1 cellular context compared by ENCODE assay signal in genomic region chr1:15621975-15622374, GRCh38.
TF ChIP-seq lines count a peak whose summit lies in the region.

No MANE protein-coding gene starts in this region.

TF ChIP-seq in WTC11, 78 proteins besides CTCF, POLR2A, EP300 and RAD21 (continued from another document):
- TF ChIP-seq, protein P1, sequence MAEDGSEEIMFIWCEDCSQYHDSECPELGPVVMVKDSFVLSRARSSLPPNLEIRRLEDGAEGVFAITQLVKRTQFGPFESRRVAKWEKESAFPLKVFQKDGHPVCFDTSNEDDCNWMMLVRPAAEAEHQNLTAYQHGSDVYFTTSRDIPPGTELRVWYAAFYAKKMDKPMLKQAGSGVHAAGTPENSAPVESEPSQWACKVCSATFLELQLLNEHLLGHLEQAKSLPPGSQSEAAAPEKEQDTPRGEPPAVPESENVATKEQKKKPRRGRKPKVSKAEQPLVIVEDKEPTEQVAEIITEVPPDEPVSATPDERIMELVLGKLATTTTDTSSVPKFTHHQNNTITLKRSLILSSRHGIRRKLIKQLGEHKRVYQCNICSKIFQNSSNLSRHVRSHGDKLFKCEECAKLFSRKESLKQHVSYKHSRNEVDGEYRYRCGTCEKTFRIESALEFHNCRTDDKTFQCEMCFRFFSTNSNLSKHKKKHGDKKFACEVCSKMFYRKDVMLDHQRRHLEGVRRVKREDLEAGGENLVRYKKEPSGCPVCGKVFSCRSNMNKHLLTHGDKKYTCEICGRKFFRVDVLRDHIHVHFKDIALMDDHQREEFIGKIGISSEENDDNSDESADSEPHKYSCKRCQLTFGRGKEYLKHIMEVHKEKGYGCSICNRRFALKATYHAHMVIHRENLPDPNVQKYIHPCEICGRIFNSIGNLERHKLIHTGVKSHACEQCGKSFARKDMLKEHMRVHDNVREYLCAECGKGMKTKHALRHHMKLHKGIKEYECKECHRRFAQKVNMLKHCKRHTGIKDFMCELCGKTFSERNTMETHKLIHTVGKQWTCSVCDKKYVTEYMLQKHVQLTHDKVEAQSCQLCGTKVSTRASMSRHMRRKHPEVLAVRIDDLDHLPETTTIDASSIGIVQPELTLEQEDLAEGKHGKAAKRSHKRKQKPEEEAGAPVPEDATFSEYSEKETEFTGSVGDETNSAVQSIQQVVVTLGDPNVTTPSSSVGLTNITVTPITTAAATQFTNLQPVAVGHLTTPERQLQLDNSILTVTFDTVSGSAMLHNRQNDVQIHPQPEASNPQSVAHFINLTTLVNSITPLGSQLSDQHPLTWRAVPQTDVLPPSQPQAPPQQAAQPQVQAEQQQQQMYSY (CRISPR knock-in tag; IDR thresholded peaks at IDR 0.05) = no peak
- TF ChIP-seq ZNF512 (CRISPR knock-in tag; IDR thresholded peaks at IDR 0.05; ENCODE audit: borderline replicate concordance) (no peak), ZNF219 (CRISPR knock-in tag; IDR thresholded peaks at IDR 0.05; ENCODE audit: borderline replicate concordance) (no peak), FOXP1 (CRISPR knock-in tag; IDR thresholded peaks at IDR 0.05; ENCODE audit: borderline replicate concordance) (no peak), MXD4 (CRISPR knock-in tag; IDR thresholded peaks at IDR 0.05; ENCODE audit: borderline replicate concordance) (no peak), GABPB1 (CRISPR knock-in tag; IDR thresholded peaks at IDR 0.05) (no peak), IRF2 (CRISPR knock-in tag; IDR thresholded peaks at IDR 0.05; ENCODE audit: borderline replicate concordance, low read depth) (no peak), ZNF425 (CRISPR knock-in tag; conservative IDR thresholded peaks at IDR 0.05) (no peak), SOX15 (CRISPR knock-in tag; IDR thresholded peaks at IDR 0.05) (no peak)
- TF ChIP-seq, protein P2, sequence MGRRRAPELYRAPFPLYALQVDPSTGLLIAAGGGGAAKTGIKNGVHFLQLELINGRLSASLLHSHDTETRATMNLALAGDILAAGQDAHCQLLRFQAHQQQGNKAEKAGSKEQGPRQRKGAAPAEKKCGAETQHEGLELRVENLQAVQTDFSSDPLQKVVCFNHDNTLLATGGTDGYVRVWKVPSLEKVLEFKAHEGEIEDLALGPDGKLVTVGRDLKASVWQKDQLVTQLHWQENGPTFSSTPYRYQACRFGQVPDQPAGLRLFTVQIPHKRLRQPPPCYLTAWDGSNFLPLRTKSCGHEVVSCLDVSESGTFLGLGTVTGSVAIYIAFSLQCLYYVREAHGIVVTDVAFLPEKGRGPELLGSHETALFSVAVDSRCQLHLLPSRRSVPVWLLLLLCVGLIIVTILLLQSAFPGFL (CRISPR knock-in tag; IDR thresholded peaks at IDR 0.05; ENCODE audit: borderline replicate concordance) = no peak
